10 cellular contexts compared by ENCODE assay signal in genomic region chr7:47582748-47583740, GRCh38. TPM values are rescaled to one million over a fixed set of nuclear protein-coding genes. Genes with fewer than 3 reads are reported as not detected.
DNase-seq lines count a peak whose midpoint lies in the region; ATAC-seq and TF ChIP-seq lines count a peak whose summit lies in the region.
"Had no signal": no experiment of that assay in that cellular context is flagged by ENCODE, and none has a peak within 500 bp of the region (broad histone marks: within the 10 kb centered on the region; RNA-seq: fewer than 3 reads in every experiment).

No MANE protein-coding gene starts in this region.

- peaks cover 52% of the 10 kb centered on the region for H3K4me1 Mint-ChIP-seq in nephron progenitor cell

- H3K27me3 ChIP-seq in breast epithelium: no peaks in the 10 kb centered on the region
- H3K27me3 ChIP-seq in upper lobe of left lung: no peaks in the 10 kb centered on the region

- peak overlapping the region; percentile 68 to 89 (median 71) for H3K4me3 ChIP-seq in breast epithelium
- peak overlapping the region in 2 of 4 donors; percentile 77 to 87 for H3K4me3 ChIP-seq in upper lobe of left lung

- 67 to 72% methylated on average over 15 of the region's 15 CpGs for WGBS in upper lobe of left lung, 2 donors

- no peak for TF ChIP-seq POLR2A in breast epithelium (IDR thresholded peaks at IDR 0.05)
- no peak for TF ChIP-seq POLR2A in upper lobe of left lung (IDR thresholded peaks at IDR 0.05)

- H3K27me3 Mint-ChIP-seq in nephron progenitor cell (ENCODE audit: low read depth, poor library complexity): peaks cover 25% of the 10 kb centered on the region

- TF ChIP-seq CTCF in breast epithelium (IDR thresholded peaks at IDR 0.05) (no peak), nephron progenitor cell (IDR thresholded peaks at IDR 0.05) (no peak), upper lobe of left lung (IDR thresholded peaks at IDR 0.05) (no peak)

- TF ChIP-seq EP300 in Ishikawa (IDR thresholded peaks at IDR 0.05; ENCODE audit: borderline replicate concordance) (no peak), upper lobe of left lung (IDR thresholded peaks at IDR 0.05) (no peak)

- intact Hi-C loops in breast epithelium (cut with DNase I; ENCODE audit: low total_unique reads): no loop called here

- peak overlapping the region; percentile 73 for H3K4me3 Mint-ChIP-seq in nephron progenitor cell
- H3K4me3 Mint-ChIP-seq: activated naive CD8-positive, alpha-beta T cell treated with anti-CD3 and anti-CD28 coated beads, Interleukin-2, amount 10 ng/mL, durations not matched to agents 7 days and 5 days had no signal

- peaks cover 10% of the 10 kb centered on the region for H3K36me3 Mint-ChIP-seq in nephron progenitor cell (ENCODE audit: low read depth)
- H3K36me3 Mint-ChIP-seq: activated naive CD8-positive, alpha-beta T cell treated with anti-CD3 and anti-CD28 coated beads, Interleukin-2, amount 10 ng/mL, durations not matched to agents 7 days and 5 days had no signal

- H3K27ac Mint-ChIP-seq in nephron progenitor cell: peak overlapping the region; percentile 42
- H3K27ac Mint-ChIP-seq: activated naive CD8-positive, alpha-beta T cell treated with anti-CD3 and anti-CD28 coated beads, Interleukin-2, amount 10 ng/mL, durations not matched to agents 7 days and 5 days had no signal

- H3K4me1 ChIP-seq in breast epithelium (peaks cover 0 to 8% of the 10 kb centered on the region in 2 donors), upper lobe of left lung (peaks cover 44 to 69% (median 50%) of the 10 kb centered on the region in 4 donors)

- no peak for DNase-seq in breast epithelium (ENCODE audit: low spot score in 2 of 2)
- DNase-seq in nephron progenitor cell: no peak
- no peak for DNase-seq in upper lobe of left lung
- no peak for DNase-seq in DMS79 (lab: John Stamatoyannopoulos, UW)
- DNase-seq: activated naive CD8-positive, alpha-beta T cell treated with anti-CD3 and anti-CD28 coated beads, Interleukin-2, amount 10 ng/mL, durations not matched to agents 7 days and 5 days; NCI-H510A treated with DMSO at 0.1 percent for 48 hours; right cardiac atrium had no signal

- peak overlapping the region; percentile 68 to 85 for H3K27ac ChIP-seq in breast epithelium
- H3K27ac ChIP-seq in upper lobe of left lung: peak overlapping the region; percentile 87 to 93 (median 92)

- H3K9me3 Mint-ChIP-seq in nephron progenitor cell: peaks cover 12% of the 10 kb centered on the region

- H3K36me3 ChIP-seq in breast epithelium: no peaks in the 10 kb centered on the region
- no peaks in the 10 kb centered on the region for H3K36me3 ChIP-seq in upper lobe of left lung

- H3K9me3 ChIP-seq in breast epithelium (peaks cover 0 to 4% of the 10 kb centered on the region in 2 donors), upper lobe of left lung (no peaks in the 10 kb centered on the region)

- ATAC-seq in upper lobe of left lung (ENCODE audit: low FRiP score in 2 of 2) (no peak), HG03159 (IDR thresholded peaks at IDR 0.05; ENCODE audit: unreplicated experiment) (no peak), HG03460 (IDR thresholded peaks at IDR 0.05; ENCODE audit: unreplicated experiment) (no peak)

- TF ChIP-seq RAD21 in Ishikawa (IDR thresholded peaks at IDR 0.05; ENCODE audit: low read depth): no peak

TF ChIP-seq in Ishikawa, 13 proteins besides CTCF, POLR2A, EP300 and RAD21:
- TF ChIP-seq TAF1 (IDR thresholded peaks at IDR 0.05; ENCODE audit: low read depth) (no peak; the same call in 1 of the 2 replicates), TEAD4 (IDR thresholded peaks at IDR 0.05) (peak; percentile 24; the same call in 1 of the 2 replicates), TCF12 (IDR thresholded peaks at IDR 0.05; ENCODE audit: low read depth) (0 out of 2 replicates have a peak, but pooled peaks have one; percentile 39)
- TF ChIP-seq, protein P1, sequence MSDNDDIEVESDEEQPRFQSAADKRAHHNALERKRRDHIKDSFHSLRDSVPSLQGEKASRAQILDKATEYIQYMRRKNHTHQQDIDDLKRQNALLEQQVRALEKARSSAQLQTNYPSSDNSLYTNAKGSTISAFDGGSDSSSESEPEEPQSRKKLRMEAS (IDR thresholded peaks at IDR 0.05): peak; percentile 68; the same call in 1 of the 2 replicates
- TF ChIP-seq, protein P2, sequence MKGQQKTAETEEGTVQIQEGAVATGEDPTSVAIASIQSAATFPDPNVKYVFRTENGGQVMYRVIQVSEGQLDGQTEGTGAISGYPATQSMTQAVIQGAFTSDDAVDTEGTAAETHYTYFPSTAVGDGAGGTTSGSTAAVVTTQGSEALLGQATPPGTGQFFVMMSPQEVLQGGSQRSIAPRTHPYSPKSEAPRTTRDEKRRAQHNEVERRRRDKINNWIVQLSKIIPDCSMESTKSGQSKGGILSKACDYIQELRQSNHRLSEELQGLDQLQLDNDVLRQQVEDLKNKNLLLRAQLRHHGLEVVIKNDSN (IDR thresholded peaks at IDR 0.05): no peak

RNA-seq across cellular contexts. Expression of gene TNS3, which starts 1.1 kb away (rescaled TPM):
- 10 to 100 TPM; 41.0 to 78.1 (median 56.2) TPM for total RNA-seq in breast epithelium
- 100 to 1,000 TPM in 5 of 6 donors, 10 to 100 TPM in 1; 90.6 to 266 (median 143) TPM for total RNA-seq in upper lobe of left lung
